2 cellular contexts compared by ENCODE assay signal in genomic region chr5:160092960-160093701, GRCh38.
TF ChIP-seq lines count a peak whose summit lies in the region.

No MANE protein-coding gene starts in this region.

TF ChIP-seq in GM23338, 12 proteins besides CTCF, POLR2A, EP300 and RAD21 (continued from another document):
- TF ChIP-seq ZNF462 (CRISPR knock-in tag; IDR thresholded peaks at IDR 0.05) = no peak
- no peak for TF ChIP-seq ZNF114 (CRISPR knock-in tag; IDR thresholded peaks at IDR 0.05)
- TF ChIP-seq EZH2phosphoT487 (IDR thresholded peaks at IDR 0.05; ENCODE audit: unreplicated experiment) = no peak
- no peak for TF ChIP-seq CREB1 (CRISPR knock-in tag; IDR thresholded peaks at IDR 0.05; ENCODE audit: low read depth)
- TF ChIP-seq EZH2 (IDR thresholded peaks at IDR 0.05; ENCODE audit: low read depth, unreplicated experiment) = no peak
- TF ChIP-seq ETS1 (IDR thresholded peaks at IDR 0.05) = no peak
- TF ChIP-seq REST (IDR thresholded peaks at IDR 0.05; ENCODE audit: unreplicated experiment) = no peak
- TF ChIP-seq STAT1 (IDR thresholded peaks at IDR 0.05; ENCODE audit: unreplicated experiment) = no peak
- no peak for TF ChIP-seq POLR2AphosphoS5 (IDR thresholded peaks at IDR 0.05; ENCODE audit: low read depth)
- no peak for TF ChIP-seq NANOG (IDR thresholded peaks at IDR 0.05; ENCODE audit: borderline replicate concordance)

TF ChIP-seq in IMR-90, 13 proteins besides CTCF, POLR2A, EP300 and RAD21 (continued from another document):
- TF ChIP-seq ELK1 (IDR thresholded peaks at IDR 0.05; ENCODE audit: borderline replicate concordance, low read depth, low read length) (no peak), RCOR1 (IDR thresholded peaks at IDR 0.05; ENCODE audit: insufficient replicate concordance, low read length) (no peak), MAZ (IDR thresholded peaks at IDR 0.05; ENCODE audit: borderline replicate concordance, low read depth, low read length) (no peak)
TF ChIP-seq in IMR-90: peak in this region for 0.
